In genomic region chr2:228869601-228870264, GRCh38 we compare ENCODE assay signal across 16 cellular contexts.
DNase-seq lines count a peak whose midpoint lies in the region; TF ChIP-seq lines count a peak whose summit lies in the region.
"Had no signal": no experiment of that assay in that cellular context is flagged by ENCODE, and none has a peak within 500 bp of the region (broad histone marks: within the 10 kb centered on the region; RNA-seq: fewer than 3 reads in every experiment).

No MANE protein-coding gene starts in this region.

- H3K9me3 Mint-ChIP-seq in MCF 10A (ENCODE audit: unreplicated experiment) = no peaks in the 10 kb centered on the region

- H3K27ac Mint-ChIP-seq in MCF 10A (ENCODE audit: low read depth, unreplicated experiment) = no peak overlapping the region

- no peaks in the 10 kb centered on the region for H3K36me3 Mint-ChIP-seq in MCF 10A (ENCODE audit: insufficient read depth, unreplicated experiment)

- no peak overlapping the region for H3K4me3 Mint-ChIP-seq in MCF 10A (ENCODE audit: unreplicated experiment)

- no peak overlapping the region for H3K4me3 ChIP-seq in breast epithelium
- no peak overlapping the region for H3K4me3 ChIP-seq in adipocyte (ENCODE audit: low read length)
- no peak overlapping the region for H3K4me3 ChIP-seq in BE2C (ENCODE audit: low read depth, low read length)

- H3K4me1 ChIP-seq in breast epithelium = no peaks in the 10 kb centered on the region
- peaks cover 3% of the 10 kb centered on the region for H3K4me1 ChIP-seq in adipocyte (ENCODE audit: control insufficient read depth, insufficient read depth, low read length)
- no peaks in the 10 kb centered on the region for H3K4me1 ChIP-seq in BE2C

- no peaks in the 10 kb centered on the region for H3K36me3 ChIP-seq in breast epithelium
- H3K36me3 ChIP-seq in adipocyte (ENCODE audit: control insufficient read depth, insufficient read depth, low read length, severe bottlenecking) = no peaks in the 10 kb centered on the region
- no peaks in the 10 kb centered on the region for H3K36me3 ChIP-seq in BE2C

- H3K4me1 Mint-ChIP-seq in MCF 10A (ENCODE audit: insufficient read depth, unreplicated experiment) = peaks cover 6% of the 10 kb centered on the region

- intact Hi-C loops in MCF 10A (cut with micrococcal nuclease) = no loop called here
- intact Hi-C loops in breast epithelium (cut with DNase I; ENCODE audit: low total_unique reads) = no loop called here

- DNase-seq in MCF 10A (ENCODE audit: unreplicated experiment) (peak; percentile 3), breast epithelium (ENCODE audit: low spot score in 2 of 2) (no peak), adipocyte (ENCODE audit: low read depth) (peak; percentile 42), iPS DF 19.7 (ENCODE audit: low read depth, low spot score) (peak; percentile 5), D341Med (ENCODE audit: low spot score) (no peak), SW 1271 (lab: John Stamatoyannopoulos, UW) (no peak), BE2C (no peak), AG08396 (ENCODE audit: low spot score) (no peak)
- DNase-seq: C1 segment of cervical spinal cord, DMS153, Karpas-422, NCI-H1417, NCI-H1930, NCI-H2171, SIG-M5 had no signal

- no peaks in the 10 kb centered on the region for H3K9me3 ChIP-seq in breast epithelium
- H3K9me3 ChIP-seq in adipocyte (ENCODE audit: control insufficient read depth, low read length) = peaks cover 8% of the 10 kb centered on the region
- H3K9me3 ChIP-seq in BE2C = no peaks in the 10 kb centered on the region

- no peak overlapping the region for H3K27ac ChIP-seq in breast epithelium
- H3K27ac ChIP-seq: 22Rv1 had no signal

- H3K27me3 Mint-ChIP-seq in MCF 10A (ENCODE audit: insufficient read depth, unreplicated experiment) = no peaks in the 10 kb centered on the region

- CTCF ChIA-PET in MCF 10A (lab: Yijun Ruan, JAX) = no interaction called here

- no peak overlapping the region for H3K9ac ChIP-seq in adipocyte (ENCODE audit: low read length)

- no peak for TF ChIP-seq CTCF in MCF 10A (IDR thresholded peaks at IDR 0.05; ENCODE audit: unreplicated experiment)
- TF ChIP-seq CTCF in breast epithelium (IDR thresholded peaks at IDR 0.05) = no peak
- no peak for TF ChIP-seq CTCF in BE2C (IDR thresholded peaks at IDR 0.05; ENCODE audit: low read depth, low read length)

- POLR2A ChIA-PET in MCF 10A (lab: Yijun Ruan, JAX) = no interaction called here

- TF ChIP-seq POLR2A in breast epithelium (IDR thresholded peaks at IDR 0.05) = no peak

- no TSS peak for BruUV-seq in MCF 10A (replicated peaks; lab: Mats Ljungman, UMichigan)

- H3K27me3 ChIP-seq in breast epithelium (no peaks in the 10 kb centered on the region), adipocyte (replicated peaks; ENCODE audit: control insufficient read depth, insufficient read depth, low read length) (no peaks in the 10 kb centered on the region), BE2C (no peaks in the 10 kb centered on the region)

Comparison
In these comparisons a context has a peak if more than half of its experiments do, and no peak if none do; other contexts are left out.
1. DNase-seq: peak in MCF 10A (single experiment), adipocyte (single experiment) and iPS DF 19.7 (single experiment); none in breast epithelium (0 of 2), D341Med (single experiment), SW 1271 (0 of 2), BE2C (single experiment) and AG08396 (single experiment).